Comparison of ENCODE assay signal across 8 cellular contexts in the genomic region with DNA sequence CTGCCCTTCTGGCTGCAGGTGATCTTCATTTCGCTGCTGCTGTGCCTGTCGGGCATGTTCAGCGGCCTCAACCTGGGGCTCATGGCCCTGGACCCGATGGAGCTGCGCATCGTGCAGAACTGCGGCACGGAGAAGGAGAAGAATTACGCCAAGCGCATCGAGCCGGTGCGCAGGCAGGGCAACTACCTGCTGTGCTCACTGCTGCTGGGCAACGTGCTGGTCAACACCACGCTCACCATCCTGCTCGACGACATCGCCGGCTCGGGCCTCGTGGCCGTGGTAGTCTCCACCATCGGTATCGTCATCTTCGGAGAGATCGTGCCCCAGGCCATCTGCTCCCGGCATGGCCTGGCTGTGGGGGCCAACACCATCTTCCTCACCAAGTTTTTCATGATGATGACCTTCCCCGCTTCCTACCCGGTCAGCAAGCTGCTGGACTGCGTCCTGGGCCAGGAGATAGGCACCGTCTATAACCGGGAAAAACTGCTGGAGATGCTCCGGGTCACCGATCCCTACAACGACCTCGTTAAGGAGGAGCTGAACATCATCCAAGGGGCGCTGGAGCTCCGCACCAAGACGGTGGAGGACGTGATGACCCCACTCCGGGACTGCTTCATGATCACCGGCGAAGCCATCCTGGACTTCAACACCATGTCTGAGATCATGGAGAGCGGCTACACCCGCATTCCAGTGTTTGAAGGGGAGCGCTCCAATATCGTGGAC. TPM values are rescaled to one million over a fixed set of nuclear protein-coding genes. Genes with fewer than 3 reads are reported as not detected.
A peak's percentile ranks its signal among the peaks of the same experiment; 100 is the strongest.
DNase-seq lines count a peak whose midpoint lies in the region; ATAC-seq, FAIRE-seq and TF ChIP-seq lines count a peak whose summit lies in the region.

No MANE protein-coding gene starts in this region.

- in situ Hi-C loops in Panc1 (cut with HindIII; ENCODE audit: low pct_unique_long_range_greater_than_20kb, low sequenced_read_pairs) (no loop called here), ACHN (cut with HindIII; ENCODE audit: low pct_ligation_motif_present, low pct_unique_long_range_greater_than_20kb, low sequenced_read_pairs) (no loop called here)

- intact Hi-C loops in Panc1 (cut with micrococcal nuclease; ENCODE audit: unreplicated experiment), result loop anchor here (2.0 kb wide), 1 partner anchor 69 kb away; no protein-coding TSS in a partner anchor
- intact Hi-C loops in dorsolateral prefrontal cortex (cut with DNase I), result loop anchor here (1.0 to 10.0 kb wide), 5 partner anchors 135 to 415 kb away; a partner anchor contains a TSS

- no peak for TF ChIP-seq CTCF in GM12864 (IDR thresholded peaks at IDR 0.05; ENCODE audit: low read depth, low read length, missing control alignments)
- TF ChIP-seq CTCF in Panc1 (IDR thresholded peaks at IDR 0.05), result no peak
- TF ChIP-seq CTCF in dorsolateral prefrontal cortex (IDR thresholded peaks at IDR 0.05 in 54 of 56, conservative IDR thresholded peaks at IDR 0.05 in 2 of 56; ENCODE audit: low read depth in 1 of 56, partially characterized antibody in 56 of 56), result no peak

- BruUV-seq in Panc1 (replicated peaks; lab: Mats Ljungman, UMichigan), result no TSS peak

- peaks cover 2% of the 10 kb centered on the region; the same call in 1 of the 2 replicates for H3K36me3 ChIP-seq in Panc1 (ENCODE audit: control insufficient read depth, insufficient read depth, low read length)

- DNase-seq in GM12864 (ENCODE audit: low read depth) (no peak), Panc1 (ENCODE audit: low read depth, low spot score) (no peak), dorsolateral prefrontal cortex (peak in 8 of 10 donors; percentile 11 to 50 (median 42)), urothelium cell line (ENCODE audit: low spot score) (peak; percentile 21), NCI-H1930 (lab: John Stamatoyannopoulos, UW) (no peak), ACHN (no peak), CD1c-positive myeloid dendritic cell (ENCODE audit: extremely low spot score) (no peak)

- H3K27ac ChIP-seq in Panc1 (ENCODE audit: low read length) (peak overlapping the region; percentile 81), dorsolateral prefrontal cortex (peak overlapping the region in 40 of 59 donors; percentile 6 to 99 (median 97))

- peaks cover 34% of the 10 kb centered on the region for H3K4me1 ChIP-seq in Panc1 (ENCODE audit: control insufficient read depth, insufficient read depth, low read length)
- peaks cover 40% of the 10 kb centered on the region for H3K4me1 ChIP-seq in mononuclear cell (ENCODE audit: insufficient read depth, low read length)

- FAIRE-seq in urothelium cell line (lab: Jason Lieb, UNC), result no peak

- ATAC-seq in Panc1, result peak; percentile 4; the same call in 1 of the 2 replicates

- POLR2A ChIA-PET in Panc1 (lab: Charles Lee), result interaction anchor here (0.6 kb wide), 2 partner anchors 10 to 96 kb away, joined by 3 to 4 read pairs; no protein-coding TSS in a partner anchor

- H3K27me3 ChIP-seq in Panc1 (ENCODE audit: control insufficient read depth, insufficient read depth, low read length), result no peaks in the 10 kb centered on the region
- no peaks in the 10 kb centered on the region for H3K27me3 ChIP-seq in dorsolateral prefrontal cortex
- peaks cover 5% of the 10 kb centered on the region for H3K27me3 ChIP-seq in mononuclear cell (ENCODE audit: insufficient read depth, low read length)

- H3K4me3 ChIP-seq in GM12864 (ENCODE audit: low read depth, low read length) (peak overlapping the region; percentile 99), Panc1 (ENCODE audit: low read depth in 2 of 2, low read length in 2 of 2) (peak overlapping the region; percentile 75 to 77), dorsolateral prefrontal cortex (peak overlapping the region; percentile 66 to 99 (median 93)), mononuclear cell (ENCODE audit: low read length) (peak overlapping the region; percentile 98)

- H3K9me3 ChIP-seq in Panc1 (ENCODE audit: control insufficient read depth, insufficient read depth, low read depth, low read length), result no peaks in the 10 kb centered on the region
- no peaks in the 10 kb centered on the region for H3K9me3 ChIP-seq in mononuclear cell (ENCODE audit: low read depth, low read length)

- CTCF ChIA-PET in Panc1 (lab: Charles Lee), result interaction anchor here (0.6 kb wide), 1 partner anchor 91 kb away, joined by 3 read pairs; no protein-coding TSS in a partner anchor

RNA-seq across cellular contexts. Expression of a gene that starts 1.3 kb away (rescaled TPM):
- total RNA-seq in Panc1 (2021; ENCODE audit: unreplicated experiment), result 27.1 TPM
- 24.3 TPM for polyA plus RNA-seq in Panc1 (2012; ENCODE audit: insufficient read length)
- total RNA-seq in dorsolateral prefrontal cortex, result 10 to 100 TPM; 25.2 to 40.5 (median 31.9) TPM
- total RNA-seq in mononuclear cell, result 7.3 TPM

RNA-seq across cellular contexts. Expression of a gene that starts 50.1 kb away (rescaled TPM):
- total RNA-seq in Panc1 (2021; ENCODE audit: unreplicated experiment) (4.0 TPM), dorsolateral prefrontal cortex (1 to 10 TPM in 107 of 120 experiments, under 1 TPM in 7, not detected in 6; 0.32 to 9.6 (median 4.0) TPM), mononuclear cell (1.7 TPM)
- 13.6 TPM for polyA plus RNA-seq in Panc1 (2012; ENCODE audit: insufficient read length)

Comparison
In these comparisons a context has a peak if more than half of its experiments do, and no peak if none do; other contexts are left out.
1. DNase-seq: peak in dorsolateral prefrontal cortex (8 of 10) and urothelium cell line (single experiment); none in GM12864 (single experiment), Panc1 (single experiment), NCI-H1930 (0 of 2), ACHN (single experiment) and CD1c-positive myeloid dendritic cell (single experiment).
2. Peak in every context shown above with its lines, with median percentiles within 50 percentile points of each other: H3K4me3 ChIP-seq.